12 cellular contexts compared by ENCODE assay signal in the genomic region with DNA sequence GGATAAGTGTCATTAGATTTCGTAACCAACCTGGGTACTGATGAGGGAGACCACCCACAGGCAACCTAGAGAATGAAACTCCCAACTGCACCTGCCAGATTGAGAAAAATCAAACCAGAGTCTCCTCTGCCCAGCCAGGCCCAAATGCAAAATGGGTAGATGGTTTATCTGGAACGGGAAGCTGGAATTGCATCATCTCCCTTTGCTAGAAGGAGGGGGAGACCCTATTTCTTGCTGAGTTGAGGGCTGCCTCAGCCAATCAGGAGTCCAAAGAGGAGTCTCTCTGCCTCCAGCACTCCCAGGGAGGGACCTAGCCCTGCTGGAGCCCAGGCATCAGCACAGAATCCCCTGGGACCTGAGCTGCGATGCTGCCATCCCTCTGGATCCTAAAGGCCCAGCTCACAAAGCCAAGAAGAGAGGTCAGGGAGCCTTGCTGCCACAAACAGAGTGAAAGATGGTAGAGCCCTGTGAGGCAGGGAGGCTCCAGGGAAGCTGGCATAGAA. TPM values are rescaled to one million over a fixed set of nuclear protein-coding genes. Genes with fewer than 3 reads are reported as not detected.
DNase-seq lines count a peak whose midpoint lies in the region; ATAC-seq, FAIRE-seq and TF ChIP-seq lines count a peak whose summit lies in the region.
"Had no signal": no experiment of that assay in that cellular context is flagged by ENCODE, and none has a peak within 500 bp of the region (broad histone marks: within the 10 kb centered on the region; RNA-seq: fewer than 3 reads in every experiment).

No MANE protein-coding gene starts in this region.

- no peak for ATAC-seq in HepG2
- ATAC-seq: activated CD4-positive, CD25-positive, alpha-beta regulatory T cell treated with anti-CD3 and anti-CD28 coated beads, Interleukin-2, amount 50 U/mL, for 24 hours had no signal

- 94% methylated on average over 3 of the region's 3 CpGs for WGBS in HepG2 (ENCODE audit: low lambda C conversion rate)

- no peaks in the 10 kb centered on the region for H3K9me3 Mint-ChIP-seq in Caco-2 (ENCODE audit: unreplicated experiment)
- H3K9me3 Mint-ChIP-seq: stimulated activated memory B cell treated with anti-CD40 and anti-IgM and Interleukin-4, amounts not matched to agents 10 μg/mL and 1 μg/mL and 100 μg/mL, for 72 hours had no signal

- H3K36me3 Mint-ChIP-seq in Caco-2 (ENCODE audit: insufficient read depth, unreplicated experiment): peaks cover 43% of the 10 kb centered on the region

- H3K4me2 ChIP-seq in PC-9 (no peak overlapping the region), HepG2 (ENCODE audit: low read depth, low read length) (no peak overlapping the region)

- no peak for TF ChIP-seq RAD21 in HepG2 (CRISPR knock-in tag; IDR thresholded peaks at IDR 0.05)

- no peaks in the 10 kb centered on the region for H3K79me2 ChIP-seq in PC-9 (ENCODE audit: low read depth)
- peaks cover 8% of the 10 kb centered on the region for H3K79me2 ChIP-seq in HepG2 (ENCODE audit: insufficient read depth, low read length)

- DNase-seq in AG08395 (ENCODE audit: low spot score) (peak; percentile 15), Caco-2 (no peak), NOMO-1 treated with DMSO at 0.1 percent for 48 hours (lab: John Stamatoyannopoulos, UW; ENCODE audit: unreplicated experiment) (peak; percentile 30), fibroblast of gingiva (ENCODE audit: low read depth) (peak; percentile 61), PC-9 (no peak), GOT3 (lab: John Stamatoyannopoulos, UW) (no peak), HepG2 (ENCODE audit: low spot score) (no peak)
- DNase-seq in activated effector memory CD4-positive, alpha-beta T cell treated with anti-CD3 and anti-CD28 coated beads, Interleukin-2, amount 50 U/mL, for 16 hours: no peak
- DNase-seq: kidney had no signal

- no peak overlapping the region for H3K27ac ChIP-seq in PC-9
- H3K27ac ChIP-seq in HepG2 (ENCODE audit: extremely low read length, insufficient read depth, low read length): no peak overlapping the region

- TF ChIP-seq EP300 in HepG2 (IDR thresholded peaks at IDR 0.05; ENCODE audit: low read depth in 2 of 2, low read length in 2 of 2) (no peak), HepG2 (CRISPR knock-in tag; IDR thresholded peaks at IDR 0.05; ENCODE audit: borderline replicate concordance) (no peak)

- H3K4me1 ChIP-seq in Caco-2: peaks cover 15% of the 10 kb centered on the region
- H3K4me1 ChIP-seq in PC-9 (replicated peaks; ENCODE audit: insufficient read depth): no peaks in the 10 kb centered on the region
- peaks cover 9% of the 10 kb centered on the region; the same call in 1 of the 2 replicates for H3K4me1 ChIP-seq in HepG2 (ENCODE audit: insufficient read depth, low read length)

- no TSS peak for BruUV-seq in Caco-2 (replicated peaks; lab: Mats Ljungman, UMichigan)
- BruUV-seq in PC-9 (replicated peaks; lab: Mats Ljungman, UMichigan): no TSS peak
- BruUV-seq in HepG2 (replicated peaks; lab: Mats Ljungman, UMichigan): no TSS peak

- no peak for FAIRE-seq in HepG2 (lab: Jason Lieb, UNC)
- FAIRE-seq: kidney had no signal

- no peak overlapping the region for H3K4me3 Mint-ChIP-seq in Caco-2 (ENCODE audit: unreplicated experiment)
- H3K4me3 Mint-ChIP-seq: stimulated activated memory B cell treated with anti-CD40 and anti-IgM and Interleukin-4, amounts not matched to agents 10 μg/mL and 1 μg/mL and 100 μg/mL, for 72 hours had no signal

- H3K27me3 ChIP-seq in Caco-2 (replicated peaks; ENCODE audit: control insufficient read depth, insufficient read depth, low read length): no peaks in the 10 kb centered on the region
- H3K27me3 ChIP-seq in PC-9 (ENCODE audit: insufficient read depth, low read depth): no peaks in the 10 kb centered on the region
- H3K27me3 ChIP-seq in HepG2 (ENCODE audit: control insufficient read depth in 1 of 2, insufficient read depth in 2 of 2, low read length in 2 of 2): no peaks in the 10 kb centered on the region

- H3K27me3 Mint-ChIP-seq in Caco-2 (ENCODE audit: insufficient read depth, unreplicated experiment): no peaks in the 10 kb centered on the region
- H3K27me3 Mint-ChIP-seq: stimulated activated memory B cell treated with anti-CD40 and anti-IgM and Interleukin-4, amounts not matched to agents 10 μg/mL and 1 μg/mL and 100 μg/mL, for 72 hours had no signal

- CTCF ChIA-PET in Caco-2 (lab: Charles Lee) (interaction anchor here (0.5 to 2.6 kb wide), 15 partner anchors 17 to 195 kb away, joined by 3 to 25 read pairs (median 5); partner anchors contain the start of genes CCDC32, GCHFR, SPINT1 and VPS18), PC-9 (lab: Charles Lee) (interaction anchor here (0.5 to 1.3 kb wide), 14 partner anchors 11 to 400 kb away, joined by 3 to 16 read pairs (median 4); no protein-coding TSS in a partner anchor), HepG2 (lab: Yijun Ruan, JAX; ENCODE audit: low intra/inter-chr PET ratio, low total read pairs) (interaction anchor here (2.1 kb wide), 1 partner anchor 35 kb away, joined by 28 read pairs; no protein-coding TSS in a partner anchor)

- in situ Hi-C loops in HepG2 (cut with HindIII; ENCODE audit: extremely low pct_ligation_motif_present, low pct_unique_long_range_greater_than_20kb): no loop called here

- H3F3A ChIP-seq in PC-9 (ENCODE audit: insufficient read depth, low read depth): peaks cover 9% of the 10 kb centered on the region; the same call in 1 of the 2 replicates

- H3K36me3 ChIP-seq in Caco-2 (ENCODE audit: control insufficient read depth, insufficient read depth, low read length) (peaks cover 1% of the 10 kb centered on the region; the same call in 1 of the 2 replicates), PC-9 (ENCODE audit: low read depth) (no peaks in the 10 kb centered on the region), HepG2 (replicated peaks in 1 of 2; ENCODE audit: control insufficient read depth in 1 of 2, insufficient read depth in 2 of 2, low read length in 2 of 2) (peaks cover 13 to 72% of the 10 kb centered on the region in 2 experiments)

- POLR2A ChIA-PET in Caco-2 (lab: Charles Lee): interaction anchor here (0.8 kb wide), 1 partner anchor 127 kb away, joined by 3 read pairs; no protein-coding TSS in a partner anchor
- POLR2A ChIA-PET in PC-9 (lab: Charles Lee; ENCODE audit: unreplicated experiment): interaction anchor here (0.6 to 0.7 kb wide), 2 partner anchors 20 to 30 kb away, joined by 3 to 9 read pairs; no protein-coding TSS in a partner anchor
- POLR2A ChIA-PET in HepG2 (lab: Yijun Ruan, JAX): interaction anchor here (0.6 to 1.3 kb wide), 3 partner anchors 15 to 147 kb away, joined by 3 to 6 read pairs (median 3); partner anchors contain the start of genes GCHFR and VPS18

- no peak for TF ChIP-seq CTCF in Caco-2 (IDR thresholded peaks at IDR 0.05; ENCODE audit: insufficient read depth in 1 of 2, low read depth in 1 of 2, low read length in 1 of 2, severe bottlenecking in 1 of 2, unreplicated experiment in 1 of 2)
- TF ChIP-seq CTCF in PC-9 (conservative IDR thresholded peaks at IDR 0.05): no peak
- TF ChIP-seq CTCF in HepG2 (CRISPR knock-in tag; IDR thresholded peaks at IDR 0.05): no peak

- H3K4me3 ChIP-seq in Caco-2 (ENCODE audit: low read depth, low read length) (no peak overlapping the region), PC-9 (no peak overlapping the region), HepG2 (replicated peaks in 1 of 3; ENCODE audit: insufficient read depth in 1 of 3, low read depth in 2 of 3, low read length in 3 of 3) (no peak overlapping the region)

- peak overlapping the region; percentile 42 for H3K27ac Mint-ChIP-seq in Caco-2 (ENCODE audit: unreplicated experiment)
- H3K27ac Mint-ChIP-seq: stimulated activated memory B cell treated with anti-CD40 and anti-IgM and Interleukin-4, amounts not matched to agents 10 μg/mL and 1 μg/mL and 100 μg/mL, for 72 hours had no signal

- intact Hi-C loops in Caco-2 (cut with micrococcal nuclease; ENCODE audit: unreplicated experiment): loop anchor here (1.0 to 2.0 kb wide), 3 partner anchors 18 to 147 kb away; partner anchors contain the start of genes GCHFR and VPS18
- intact Hi-C loops in PC-9 (cut with micrococcal nuclease; ENCODE audit: unreplicated experiment): loop anchor here (1.0 kb wide), 3 partner anchors 35 to 147 kb away; partner anchors contain the start of gene VPS18
- intact Hi-C loops in HepG2 (cut with micrococcal nuclease; ENCODE audit: unreplicated experiment): loop anchor here (1.0 to 5.0 kb wide), 2 partner anchors 35 to 145 kb away; partner anchors contain the start of gene VPS18

- H3K9ac ChIP-seq in HepG2 (ENCODE audit: insufficient read depth, low read depth, low read length): no peak overlapping the region

- no peak for TF ChIP-seq POLR2A in HepG2 (IDR thresholded peaks at IDR 0.05; ENCODE audit: insufficient read depth in 1 of 2, low read depth in 2 of 2, low read length in 2 of 2)

- no peaks in the 10 kb centered on the region for H4K20me1 ChIP-seq in PC-9 (ENCODE audit: insufficient read depth)
- no peaks in the 10 kb centered on the region for H4K20me1 ChIP-seq in HepG2 (ENCODE audit: insufficient read depth, low read length)

- H2AFZ ChIP-seq in PC-9: no peak overlapping the region
- H2AFZ ChIP-seq in HepG2 (ENCODE audit: low read length): no peak overlapping the region

- no peaks in the 10 kb centered on the region for H3K9me2 ChIP-seq in PC-9 (ENCODE audit: insufficient read depth)

- H3K9me3 ChIP-seq in Caco-2 (no peaks in the 10 kb centered on the region), PC-9 (ENCODE audit: insufficient read depth, low read depth) (no peaks in the 10 kb centered on the region), HepG2 (ENCODE audit: low read length) (no peaks in the 10 kb centered on the region)

- H3K4me1 Mint-ChIP-seq in Caco-2 (ENCODE audit: low read depth, unreplicated experiment): peaks cover 12% of the 10 kb centered on the region
- H3K4me1 Mint-ChIP-seq: stimulated activated memory B cell treated with anti-CD40 and anti-IgM and Interleukin-4, amounts not matched to agents 10 μg/mL and 1 μg/mL and 100 μg/mL, for 72 hours had no signal

RNA-seq across cellular contexts. Expression of gene RMDN3, which starts 8.1 kb away (rescaled TPM):
- 46.3 and 48.0 TPM in 2 replicates for total RNA-seq in Caco-2 (2022)
- 15.7 and 19.8 TPM in 2 replicates for total RNA-seq in PC-9 (2021)
- 10.5 and 19.5 TPM in 2 replicates for total RNA-seq in HepG2 (2016; rRNA removed; fragmentation: Illumina TruSeq; extraction: Trizol)
- 18.0 and 20.7 TPM in 2 replicates for total RNA-seq in HepG2 (2016; cell fraction: cytosol; rRNA removed; fragmentation: Illumina TruSeq; extraction: Trizol; ENCODE audit: low read depth)
- total RNA-seq in HepG2 (2016; cell fraction: insoluble cytoplasmic fraction; rRNA removed; fragmentation: Illumina TruSeq; extraction: Trizol): 7.9 and 18.6 TPM in 2 replicates
- 10.4 and 11.1 TPM in 2 replicates for total RNA-seq in HepG2 (2016; cell fraction: membrane; rRNA removed; fragmentation: Illumina TruSeq; extraction: Trizol)
- 22.7 and 25.4 TPM in 2 replicates for total RNA-seq in HepG2 (2016; cell fraction: nucleus; rRNA removed; fragmentation: Illumina TruSeq; extraction: Trizol)
- 16.8 and 18.2 TPM in 2 replicates for polyA plus RNA-seq in HepG2 (2011; rRNA removed)
- 17.5 and 19.5 TPM in 2 replicates for polyA plus RNA-seq in HepG2 (2011; cell fraction: cytosol; rRNA removed)
- 16.1 and 22.7 TPM in 2 replicates for polyA plus RNA-seq in HepG2 (2011; cell fraction: nucleus; rRNA removed)
- polyA plus RNA-seq in HepG2 (2012): 19.5 and 21.1 TPM in 2 replicates
- polyA plus RNA-seq in HepG2 (2016; cell fraction: cytosol; fragmentation: Illumina TruSeq; extraction: Trizol; ENCODE audit: low read depth): 5.8 and 6.1 TPM in 2 replicates
- 15.7 and 17.8 TPM in 2 replicates for polyA plus RNA-seq in HepG2 (2016; cell fraction: insoluble cytoplasmic fraction; fragmentation: Illumina TruSeq; extraction: Trizol; ENCODE audit: low read depth)
- polyA plus RNA-seq in HepG2 (2016; cell fraction: membrane; fragmentation: Illumina TruSeq; extraction: Trizol; ENCODE audit: low read depth): 11.2 and 11.3 TPM in 2 replicates
- 60.2 and 62.0 TPM in 2 replicates for polyA plus RNA-seq in HepG2 (2016; cell fraction: nucleus; fragmentation: Illumina TruSeq; extraction: Trizol; ENCODE audit: insufficient read depth, low read depth)
- polyA minus RNA-seq in HepG2 (2011; rRNA and poly(A)+ RNA removed; ENCODE audit: low replicate concordance): 12.7 and 29.0 TPM in 2 replicates
- 12.9 and 13.8 TPM in 2 replicates for polyA minus RNA-seq in HepG2 (2011; cell fraction: cytosol; rRNA and poly(A)+ RNA removed)
- 10.2 and 11.7 TPM in 2 replicates for polyA minus RNA-seq in HepG2 (2011; cell fraction: nucleus; rRNA and poly(A)+ RNA removed)

RNA-seq across cellular contexts. Expression of gene GCHFR, which starts 16.9 kb away (rescaled TPM):
- total RNA-seq in Caco-2 (2022) (54.4 and 59.2 TPM in 2 replicates), PC-9 (2021) (1.2 and 1.5 TPM in 2 replicates), HepG2 (2016; rRNA removed; fragmentation: Illumina TruSeq; extraction: Trizol) (92.4 and 93.1 TPM in 2 replicates)
- 106 and 198 TPM in 2 replicates for total RNA-seq in HepG2 (2016; cell fraction: cytosol; rRNA removed; fragmentation: Illumina TruSeq; extraction: Trizol; ENCODE audit: low read depth)
- total RNA-seq in HepG2 (2016; cell fraction: insoluble cytoplasmic fraction; rRNA removed; fragmentation: Illumina TruSeq; extraction: Trizol): 92.8 and 98.5 TPM in 2 replicates
- total RNA-seq in HepG2 (2016; cell fraction: membrane; rRNA removed; fragmentation: Illumina TruSeq; extraction: Trizol): 116 and 181 TPM in 2 replicates
- 33.3 and 38.5 TPM in 2 replicates for total RNA-seq in HepG2 (2016; cell fraction: nucleus; rRNA removed; fragmentation: Illumina TruSeq; extraction: Trizol)
- polyA plus RNA-seq in HepG2 (2011; rRNA removed): 51.5 and 55.8 TPM in 2 replicates
- 71.1 and 107 TPM in 2 replicates for polyA plus RNA-seq in HepG2 (2011; cell fraction: cytosol; rRNA removed)
- 36.7 and 39.2 TPM in 2 replicates for polyA plus RNA-seq in HepG2 (2011; cell fraction: nucleus; rRNA removed)
- 23.3 and 24.8 TPM in 2 replicates for polyA plus RNA-seq in HepG2 (2012)
- 113 and 197 TPM in 2 replicates for polyA plus RNA-seq in HepG2 (2016; cell fraction: cytosol; fragmentation: Illumina TruSeq; extraction: Trizol; ENCODE audit: low read depth)
- 83.4 and 86.6 TPM in 2 replicates for polyA plus RNA-seq in HepG2 (2016; cell fraction: insoluble cytoplasmic fraction; fragmentation: Illumina TruSeq; extraction: Trizol; ENCODE audit: low read depth)
- polyA plus RNA-seq in HepG2 (2016; cell fraction: membrane; fragmentation: Illumina TruSeq; extraction: Trizol; ENCODE audit: low read depth): 98.6 and 148 TPM in 2 replicates
- 46.0 and 55.2 TPM in 2 replicates for polyA plus RNA-seq in HepG2 (2016; cell fraction: nucleus; fragmentation: Illumina TruSeq; extraction: Trizol; ENCODE audit: insufficient read depth, low read depth)
- 37.3 and 70.3 TPM in 2 replicates for polyA minus RNA-seq in HepG2 (2011; rRNA and poly(A)+ RNA removed; ENCODE audit: low replicate concordance)
- polyA minus RNA-seq in HepG2 (2011; cell fraction: cytosol; rRNA and poly(A)+ RNA removed): 16.0 and 18.6 TPM in 2 replicates
- polyA minus RNA-seq in HepG2 (2011; cell fraction: nucleus; rRNA and poly(A)+ RNA removed): 13.9 and 15.3 TPM in 2 replicates

RNA-seq across cellular contexts. Expression of gene C15orf62, which starts 22.8 kb away (rescaled TPM):
- 0.91 and 1.3 TPM in 2 replicates for total RNA-seq in Caco-2 (2022)
- 0.23 and 0.33 TPM in 2 replicates for total RNA-seq in PC-9 (2021)
- total RNA-seq in HepG2 (2016; rRNA removed; fragmentation: Illumina TruSeq; extraction: Trizol): 0.34 and 0.51 TPM in 2 replicates
- not detected in 2 replicates for total RNA-seq in HepG2 (2016; cell fraction: cytosol; rRNA removed; fragmentation: Illumina TruSeq; extraction: Trizol; ENCODE audit: low read depth)
- 0.24 and 0.67 TPM in 2 replicates for total RNA-seq in HepG2 (2016; cell fraction: insoluble cytoplasmic fraction; rRNA removed; fragmentation: Illumina TruSeq; extraction: Trizol)
- 0.12 and 0.14 TPM in 2 replicates for total RNA-seq in HepG2 (2016; cell fraction: membrane; rRNA removed; fragmentation: Illumina TruSeq; extraction: Trizol)
- 0.97 and 1.1 TPM in 2 replicates for total RNA-seq in HepG2 (2016; cell fraction: nucleus; rRNA removed; fragmentation: Illumina TruSeq; extraction: Trizol)
- polyA plus RNA-seq in HepG2 (2011; rRNA removed): 1.0 and 1.1 TPM in 2 replicates
- polyA plus RNA-seq in HepG2 (2011; cell fraction: cytosol; rRNA removed): 0.38 and 0.59 TPM in 2 replicates
- polyA plus RNA-seq in HepG2 (2011; cell fraction: nucleus; rRNA removed): 2.6 and 3.2 TPM in 2 replicates
- 1.3 and 1.5 TPM in 2 replicates for polyA plus RNA-seq in HepG2 (2012)
- not detected in 2 replicates for polyA plus RNA-seq in HepG2 (2016; cell fraction: cytosol; fragmentation: Illumina TruSeq; extraction: Trizol; ENCODE audit: low read depth)
- polyA plus RNA-seq in HepG2 (2016; cell fraction: insoluble cytoplasmic fraction; fragmentation: Illumina TruSeq; extraction: Trizol; ENCODE audit: low read depth): 0.23 and 0.52 TPM in 2 replicates
- 0.17 and 0.19 TPM in 2 replicates for polyA plus RNA-seq in HepG2 (2016; cell fraction: membrane; fragmentation: Illumina TruSeq; extraction: Trizol; ENCODE audit: low read depth)
- 1.7 and 2.1 TPM in 2 replicates for polyA plus RNA-seq in HepG2 (2016; cell fraction: nucleus; fragmentation: Illumina TruSeq; extraction: Trizol; ENCODE audit: insufficient read depth, low read depth)
- 1.5 and 2.1 TPM in 2 replicates for polyA minus RNA-seq in HepG2 (2011; rRNA and poly(A)+ RNA removed; ENCODE audit: low replicate concordance)
- 0.26 and 0.30 TPM in 2 replicates for polyA minus RNA-seq in HepG2 (2011; cell fraction: cytosol; rRNA and poly(A)+ RNA removed)
- polyA minus RNA-seq in HepG2 (2011; cell fraction: nucleus; rRNA and poly(A)+ RNA removed): 2.8 and 3.6 TPM in 2 replicates
- polyA plus RNA-seq: neural cell had no signal

RNA-seq across cellular contexts. Expression of gene RAD51, which starts 52.0 kb away (rescaled TPM):
- total RNA-seq in Caco-2 (2022) (37.8 and 47.0 TPM in 2 replicates), PC-9 (2021) (19.8 and 22.5 TPM in 2 replicates), HepG2 (2016; rRNA removed; fragmentation: Illumina TruSeq; extraction: Trizol) (12.8 and 20.6 TPM in 2 replicates)
- total RNA-seq in HepG2 (2016; cell fraction: cytosol; rRNA removed; fragmentation: Illumina TruSeq; extraction: Trizol; ENCODE audit: low read depth): 3.3 and 4.3 TPM in 2 replicates
- 15.4 and 17.8 TPM in 2 replicates for total RNA-seq in HepG2 (2016; cell fraction: insoluble cytoplasmic fraction; rRNA removed; fragmentation: Illumina TruSeq; extraction: Trizol)
- total RNA-seq in HepG2 (2016; cell fraction: membrane; rRNA removed; fragmentation: Illumina TruSeq; extraction: Trizol): 6.5 and 7.3 TPM in 2 replicates
- total RNA-seq in HepG2 (2016; cell fraction: nucleus; rRNA removed; fragmentation: Illumina TruSeq; extraction: Trizol): 10.1 and 12.1 TPM in 2 replicates
- 6.2 and 8.5 TPM in 2 replicates for polyA plus RNA-seq in HepG2 (2011; rRNA removed)
- polyA plus RNA-seq in HepG2 (2011; cell fraction: cytosol; rRNA removed): 6.3 and 7.9 TPM in 2 replicates
- 4.9 and 5.2 TPM in 2 replicates for polyA plus RNA-seq in HepG2 (2011; cell fraction: nucleus; rRNA removed)
- 3.7 and 8.8 TPM in 2 replicates for polyA plus RNA-seq in HepG2 (2012)
- 2.7 and 3.1 TPM in 2 replicates for polyA plus RNA-seq in HepG2 (2016; cell fraction: cytosol; fragmentation: Illumina TruSeq; extraction: Trizol; ENCODE audit: low read depth)
- 42.2 and 42.8 TPM in 2 replicates for polyA plus RNA-seq in HepG2 (2016; cell fraction: insoluble cytoplasmic fraction; fragmentation: Illumina TruSeq; extraction: Trizol; ENCODE audit: low read depth)
- polyA plus RNA-seq in HepG2 (2016; cell fraction: membrane; fragmentation: Illumina TruSeq; extraction: Trizol; ENCODE audit: low read depth): 6.1 and 7.0 TPM in 2 replicates
- polyA plus RNA-seq in HepG2 (2016; cell fraction: nucleus; fragmentation: Illumina TruSeq; extraction: Trizol; ENCODE audit: insufficient read depth, low read depth): 18.7 and 21.0 TPM in 2 replicates
- polyA minus RNA-seq in HepG2 (2011; rRNA and poly(A)+ RNA removed; ENCODE audit: low replicate concordance): 23.6 and 59.0 TPM in 2 replicates
- polyA minus RNA-seq in HepG2 (2011; cell fraction: cytosol; rRNA and poly(A)+ RNA removed): 2.3 and 6.5 TPM in 2 replicates
- polyA minus RNA-seq in HepG2 (2011; cell fraction: nucleus; rRNA and poly(A)+ RNA removed): 4.8 and 7.3 TPM in 2 replicates

RNA-seq across cellular contexts. Expression of gene ZFYVE19, which starts 59.9 kb away (rescaled TPM):
- total RNA-seq in Caco-2 (2022) (26.7 and 26.9 TPM in 2 replicates), PC-9 (2021) (32.6 and 33.1 TPM in 2 replicates), HepG2 (2016; rRNA removed; fragmentation: Illumina TruSeq; extraction: Trizol) (19.2 and 23.3 TPM in 2 replicates)
- total RNA-seq in HepG2 (2016; cell fraction: cytosol; rRNA removed; fragmentation: Illumina TruSeq; extraction: Trizol; ENCODE audit: low read depth): 8.3 and 9.4 TPM in 2 replicates
- 18.8 and 22.2 TPM in 2 replicates for total RNA-seq in HepG2 (2016; cell fraction: insoluble cytoplasmic fraction; rRNA removed; fragmentation: Illumina TruSeq; extraction: Trizol)
- 14.4 and 14.9 TPM in 2 replicates for total RNA-seq in HepG2 (2016; cell fraction: membrane; rRNA removed; fragmentation: Illumina TruSeq; extraction: Trizol)
- total RNA-seq in HepG2 (2016; cell fraction: nucleus; rRNA removed; fragmentation: Illumina TruSeq; extraction: Trizol): 20.2 and 21.1 TPM in 2 replicates
- polyA plus RNA-seq in HepG2 (2011; rRNA removed): 44.0 and 55.3 TPM in 2 replicates
- 40.1 and 40.5 TPM in 2 replicates for polyA plus RNA-seq in HepG2 (2011; cell fraction: cytosol; rRNA removed)
- 167 and 208 TPM in 2 replicates for polyA plus RNA-seq in HepG2 (2011; cell fraction: nucleus; rRNA removed)
- 19.2 and 22.5 TPM in 2 replicates for polyA plus RNA-seq in HepG2 (2012)
- polyA plus RNA-seq in HepG2 (2016; cell fraction: cytosol; fragmentation: Illumina TruSeq; extraction: Trizol; ENCODE audit: low read depth): 6.8 and 9.0 TPM in 2 replicates
- 21.3 TPM in 2 replicates for polyA plus RNA-seq in HepG2 (2016; cell fraction: insoluble cytoplasmic fraction; fragmentation: Illumina TruSeq; extraction: Trizol; ENCODE audit: low read depth)
- 11.2 and 14.4 TPM in 2 replicates for polyA plus RNA-seq in HepG2 (2016; cell fraction: membrane; fragmentation: Illumina TruSeq; extraction: Trizol; ENCODE audit: low read depth)
- polyA plus RNA-seq in HepG2 (2016; cell fraction: nucleus; fragmentation: Illumina TruSeq; extraction: Trizol; ENCODE audit: insufficient read depth, low read depth): 60.8 and 65.3 TPM in 2 replicates
- 25.9 and 65.3 TPM in 2 replicates for polyA minus RNA-seq in HepG2 (2011; rRNA and poly(A)+ RNA removed; ENCODE audit: low replicate concordance)
- polyA minus RNA-seq in HepG2 (2011; cell fraction: cytosol; rRNA and poly(A)+ RNA removed): 7.5 and 9.9 TPM in 2 replicates
- 24.6 and 30.2 TPM in 2 replicates for polyA minus RNA-seq in HepG2 (2011; cell fraction: nucleus; rRNA and poly(A)+ RNA removed)

Comparison
In these comparisons a context has a peak if more than half of its experiments do, and no peak if none do; other contexts are left out.
1. DNase-seq: peak in AG08395 (single experiment), NOMO-1 treated with DMSO at 0.1 percent for 48 hours (single experiment) and fibroblast of gingiva (single experiment); none in Caco-2 (0 of 2), PC-9 (0 of 2), GOT3 (single experiment), HepG2 (single experiment) and activated effector memory CD4-positive, alpha-beta T cell treated with anti-CD3 and anti-CD28 coated beads, Interleukin-2, amount 50 U/mL, for 16 hours (single experiment).
2. RNA of gene GCHFR, which starts 16.9 kb away (total RNA-seq): 33.3 to 198 TPM in HepG2 and 54.4 to 59.2 TPM in Caco-2; 1.2 to 1.5 TPM in PC-9; every median in the first group is over 10 times any median in the second.